ENCODE assay signal across 11 cellular contexts in genomic region chr21:34834852-34835501, GRCh38.
DNase-seq lines count a peak whose midpoint lies in the region; ATAC-seq and TF ChIP-seq lines count a peak whose summit lies in the region.
"Had no signal": no experiment of that assay in that cellular context is flagged by ENCODE, and none has a peak within 500 bp of the region (broad histone marks: within the 10 kb centered on the region; RNA-seq: fewer than 3 reads in every experiment).

No MANE protein-coding gene starts in this region.

- H3K36me3 ChIP-seq in right lobe of liver: no peaks in the 10 kb centered on the region
- no peaks in the 10 kb centered on the region for H3K36me3 ChIP-seq in urinary bladder (ENCODE audit: insufficient read depth)

- H3K4me1 Mint-ChIP-seq in activated T-cell treated with anti-CD3 and anti-CD28 coated beads, Interleukin-2, amount 50 U/mL, for 72 hours (ENCODE audit: low read depth): peaks cover 41% of the 10 kb centered on the region
- peaks cover 26% of the 10 kb centered on the region for H3K4me1 Mint-ChIP-seq in activated T-helper 17 cell treated with anti-CD3 and anti-CD28 coated beads, Interleukin-2, amount 50 U/mL, for 72 hours
- H3K4me1 Mint-ChIP-seq: IgD-negative memory B cell had no signal

- intact Hi-C loops in right lobe of liver (cut with DNase I): no loop called here

- peak overlapping the region; percentile 27 to 63 for H3K4me3 Mint-ChIP-seq in activated T-cell treated with anti-CD3 and anti-CD28 coated beads, Interleukin-2, amount 50 U/mL, for 72 hours
- H3K4me3 Mint-ChIP-seq in activated T-helper 17 cell treated with anti-CD3 and anti-CD28 coated beads, Interleukin-2, amount 50 U/mL, for 72 hours: peak overlapping the region; percentile 54
- H3K4me3 Mint-ChIP-seq: IgD-negative memory B cell, neural crest cell had no signal

- H3K9me3 Mint-ChIP-seq in activated T-cell treated with anti-CD3 and anti-CD28 coated beads, Interleukin-2, amount 50 U/mL, for 72 hours: no peaks in the 10 kb centered on the region
- H3K9me3 Mint-ChIP-seq in activated T-helper 17 cell treated with anti-CD3 and anti-CD28 coated beads, Interleukin-2, amount 50 U/mL, for 72 hours: no peaks in the 10 kb centered on the region
- H3K9me3 Mint-ChIP-seq: IgD-negative memory B cell, neural crest cell had no signal

- H3K4me1 ChIP-seq in right lobe of liver: peaks cover 0 to 32% (median 5%) of the 10 kb centered on the region in 4 donors
- no peaks in the 10 kb centered on the region for H3K4me1 ChIP-seq in urinary bladder (ENCODE audit: insufficient read depth)

- ATAC-seq in activated T-cell treated with anti-CD3 and anti-CD28 coated beads, Interleukin-2, amount 50 U/mL, for 72 hours (replicated peaks in 1 of 2): no peak
- ATAC-seq in activated T-helper 17 cell treated with anti-CD3 and anti-CD28 coated beads, Interleukin-2, amount 50 U/mL, for 72 hours (replicated peaks): no peak
- ATAC-seq in right lobe of liver (no peak), HG03442 (IDR thresholded peaks at IDR 0.05; ENCODE audit: unreplicated experiment) (no peak), GM21528 (IDR thresholded peaks at IDR 0.05; ENCODE audit: low FRiP score, unreplicated experiment) (no peak)

- TF ChIP-seq CTCF in right lobe of liver (IDR thresholded peaks at IDR 0.05): no peak

- H3K27ac ChIP-seq in right lobe of liver: peak overlapping the region; percentile 48 to 86 (median 71)
- H3K27ac ChIP-seq in urinary bladder (ENCODE audit: low read depth): peak overlapping the region; percentile 44

- H3K9me3 ChIP-seq in right lobe of liver: no peaks in the 10 kb centered on the region

- 69% methylated on average over 2 of the region's 11 CpGs for WGBS in right lobe of liver (ENCODE audit: insufficient coverage, low coverage, low lambda C conversion rate, missing lambda C conversion rate)
- WGBS in urinary bladder: 83% methylated on average over 11 of the region's 11 CpGs

- H3K27me3 Mint-ChIP-seq in activated T-cell treated with anti-CD3 and anti-CD28 coated beads, Interleukin-2, amount 50 U/mL, for 72 hours (ENCODE audit: low read depth): no peaks in the 10 kb centered on the region
- no peaks in the 10 kb centered on the region for H3K27me3 Mint-ChIP-seq in activated T-helper 17 cell treated with anti-CD3 and anti-CD28 coated beads, Interleukin-2, amount 50 U/mL, for 72 hours
- H3K27me3 Mint-ChIP-seq: IgD-negative memory B cell had no signal

- TF ChIP-seq POLR2A in right lobe of liver (IDR thresholded peaks at IDR 0.05): no peak

- H3K4me3 ChIP-seq in right lobe of liver: no peak overlapping the region
- H3K4me3 ChIP-seq in urinary bladder (ENCODE audit: low read depth, low read length): no peak overlapping the region

- no peaks in the 10 kb centered on the region for H3K27me3 ChIP-seq in right lobe of liver

- H3K27ac Mint-ChIP-seq in activated T-cell treated with anti-CD3 and anti-CD28 coated beads, Interleukin-2, amount 50 U/mL, for 72 hours: peak overlapping the region; percentile 91
- H3K27ac Mint-ChIP-seq in activated T-helper 17 cell treated with anti-CD3 and anti-CD28 coated beads, Interleukin-2, amount 50 U/mL, for 72 hours: peak overlapping the region; percentile 77

- DNase-seq in activated T-cell treated with anti-CD3 and anti-CD28 coated beads, Interleukin-2, amount 50 U/mL, for 72 hours: peak; percentile 13 to 25
- no peak for DNase-seq in activated T-cell treated with anti-CD3 and anti-CD28 coated beads, Interleukin-2, amount 50 U/mL, for 48 hours
- no peak for DNase-seq in right lobe of liver
- DNase-seq in activated T-cell treated with anti-CD3 and anti-CD28 coated beads, Interleukin-2, amount 50 U/mL, for 1 hour: no peak
- DNase-seq: NCI-H510A had no signal

- H3K36me3 Mint-ChIP-seq in activated T-cell treated with anti-CD3 and anti-CD28 coated beads, Interleukin-2, amount 50 U/mL, for 72 hours (ENCODE audit: insufficient read depth in 2 of 2): peaks cover 12 to 36% of the 10 kb centered on the region in 2 donors
- peaks cover 100% of the 10 kb centered on the region for H3K36me3 Mint-ChIP-seq in activated T-helper 17 cell treated with anti-CD3 and anti-CD28 coated beads, Interleukin-2, amount 50 U/mL, for 72 hours (ENCODE audit: low read depth)

Comparison
In these comparisons a context has a peak if more than half of its experiments do, and no peak if none do; other contexts are left out.
1. DNase-seq: peak in activated T-cell treated with anti-CD3 and anti-CD28 coated beads, Interleukin-2, amount 50 U/mL, for 72 hours (2 of 2); none in activated T-cell treated with anti-CD3 and anti-CD28 coated beads, Interleukin-2, amount 50 U/mL, for 48 hours (0 of 2), right lobe of liver (0 of 3) and activated T-cell treated with anti-CD3 and anti-CD28 coated beads, Interleukin-2, amount 50 U/mL, for 1 hour (single experiment).